Comparison of ENCODE assay signal across 31 cellular contexts in the genomic region with DNA sequence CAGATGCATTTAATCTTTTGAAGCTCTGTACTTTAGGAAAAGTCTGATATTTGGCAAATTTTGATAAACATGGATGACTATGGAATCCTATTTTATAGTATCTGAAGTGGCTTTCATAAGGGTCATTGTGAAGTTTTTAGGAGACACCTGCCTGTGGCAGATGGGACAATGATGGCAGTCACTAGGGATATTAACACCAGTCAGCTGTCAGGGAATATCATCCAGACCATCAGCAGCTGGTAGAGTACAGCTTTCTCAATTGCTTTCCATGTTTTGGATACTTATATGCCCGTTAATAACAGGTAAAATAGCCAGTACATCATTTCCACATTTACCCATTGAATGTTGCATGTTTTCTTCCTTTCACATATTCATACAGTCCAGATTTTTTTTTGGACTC. TPM values are rescaled to one million over a fixed set of nuclear protein-coding genes. Genes with fewer than 3 reads are reported as not detected.
"Had no signal": no experiment of that assay in that cellular context is flagged by ENCODE, and none has a peak within 500 bp of the region (broad histone marks: within the 10 kb centered on the region; RNA-seq: fewer than 3 reads in every experiment).

No MANE protein-coding gene starts in this region.

- H3K27me3 ChIP-seq: adrenal gland, body of pancreas, esophagus squamous epithelium had no signal

- DNase-seq: activated CD4-positive, alpha-beta memory T cell treated with anti-CD3 and anti-CD28 coated beads for 36 hours; activated CD4-positive, alpha-beta T cell treated with anti-CD3 and anti-CD28 coated beads for 36 hours; activated CD4-positive, alpha-beta T cell treated with anti-CD3 and anti-CD28 coated beads, Interleukin-2, amount 10 ng/mL, durations not matched to agents 24 days and 14 days; activated CD4-positive, CD25-positive, alpha-beta regulatory T cell; activated CD4-positive, CD25-positive, alpha-beta regulatory T cell treated with anti-CD3 and anti-CD28 coated beads, Interleukin-2, amount 50 U/mL, for 72 hours; activated CD8-positive, alpha-beta memory T cell treated with anti-CD3 and anti-CD28 coated beads, Interleukin-2, amount 10 ng/mL, durations not matched to agents 7 days and 5 days; activated CD8-positive, alpha-beta memory T cell treated with anti-CD3 and anti-CD28 coated beads, Interleukin-2, amount 50 U/mL, for 4 hours; activated CD8-positive, alpha-beta T cell treated with anti-CD3 and anti-CD28 coated beads, Interleukin-2, amount 10 ng/mL, durations not matched to agents 7 days and 5 days; activated effector memory CD4-positive, alpha-beta T cell treated with anti-CD3 and anti-CD28 coated beads, Interleukin-2, amount 50 U/mL, for 16 hours; activated naive CD4-positive, alpha-beta T cell treated with anti-CD3 and anti-CD28 coated beads for 36 hours; activated naive CD8-positive, alpha-beta T cell treated with anti-CD3 and anti-CD28 coated beads for 36 hours; activated naive CD8-positive, alpha-beta T cell treated with anti-CD3 and anti-CD28 coated beads, Interleukin-2, amount 50 U/mL, for 24 hours; activated T-cell treated with anti-CD3 and anti-CD28 coated beads, Interleukin-2, amount 50 U/mL, for 1 hour; activated T-cell treated with anti-CD3 and anti-CD28 coated beads, Interleukin-2, amount 50 U/mL, for 48 hours; adrenal gland; amygdala; aorta; body of pancreas; caudate nucleus; cortex of kidney; dermis blood vessel endothelial cell; effector CD4-positive, alpha-beta T cell; esophagus squamous epithelium; foreskin fibroblast; head of caudate nucleus; T-helper 1 cell; T-helper 17 cell had no signal

- H3K4me1 ChIP-seq: adrenal gland, esophagus squamous epithelium had no signal

- H3K27ac ChIP-seq: adrenal gland, body of pancreas, epithelial cell of prostate, esophagus squamous epithelium had no signal

- H3K9me3 ChIP-seq: adrenal gland, body of pancreas, esophagus squamous epithelium had no signal

- ATAC-seq: activated CD4-positive, alpha-beta T cell treated with anti-CD3 and anti-CD28 coated beads for 36 hours; activated CD8-positive, alpha-beta memory T cell treated with anti-CD3 and anti-CD28 coated beads, Interleukin-2, amount 10 ng/mL, durations not matched to agents 7 days and 5 days; activated CD8-positive, alpha-beta T cell treated with anti-CD3 and anti-CD28 coated beads, Interleukin-2, amount 10 ng/mL, durations not matched to agents 7 days and 5 days; activated naive CD8-positive, alpha-beta T cell treated with anti-CD3 and anti-CD28 coated beads, Interleukin-2, amount 50 U/mL, for 24 hours; body of pancreas; T-helper 17 cell had no signal

- H3K4me3 ChIP-seq: adrenal gland, body of pancreas, esophagus squamous epithelium had no signal

- H3K36me3 ChIP-seq: adrenal gland, esophagus squamous epithelium had no signal

RNA-seq across cellular contexts. Expression of a gene that starts 39.1 kb away (rescaled TPM):
- total RNA-seq: activated CD4-positive, alpha-beta memory T cell treated with anti-CD3 and anti-CD28 coated beads for 36 hours; activated CD4-positive, alpha-beta T cell treated with anti-CD3 and anti-CD28 coated beads for 36 hours; activated CD4-positive, alpha-beta T cell treated with anti-CD3 and anti-CD28 coated beads, Interleukin-2, amount 10 ng/mL, durations not matched to agents 24 days and 14 days; activated CD8-positive, alpha-beta memory T cell treated with anti-CD3 and anti-CD28 coated beads for 36 hours; activated CD8-positive, alpha-beta memory T cell treated with anti-CD3 and anti-CD28 coated beads, Interleukin-2, amount 10 ng/mL, durations not matched to agents 7 days and 5 days; activated CD8-positive, alpha-beta T cell treated with anti-CD3 and anti-CD28 coated beads, Interleukin-2, amount 10 ng/mL, durations not matched to agents 7 days and 5 days; activated naive CD4-positive, alpha-beta T cell treated with anti-CD3 and anti-CD28 coated beads for 36 hours; activated naive CD8-positive, alpha-beta T cell treated with anti-CD3 and anti-CD28 coated beads for 36 hours; activated T-helper 1 cell treated with anti-CD3 and anti-CD28 coated beads, Interleukin-12 subunit alpha, Interleukin-12 subunit beta, Interleukin-2, Interleukin-4 antibody, amounts not matched to agents 30 ng/mL and 10 ng/mL and 1 ng/mL, durations not matched to agents 14 hours and 24 hours and 36 hours; endothelial cell of umbilical vein; T-helper 17 cell had no signal
- polyA plus RNA-seq: endothelial cell of umbilical vein had no signal
